Comparison of ENCODE assay signal across 14 cellular contexts in genomic region chr10:13612654-13613373, GRCh38.
"Had no signal": no experiment of that assay in that cellular context is flagged by ENCODE, and none has a peak within 500 bp of the region (broad histone marks: within the 10 kb centered on the region; RNA-seq: fewer than 3 reads in every experiment).

No MANE protein-coding gene starts in this region.

- H3K27me3 ChIP-seq: sigmoid colon, upper lobe of right lung had no signal

- H3K9me3 ChIP-seq: lower lobe of right lung, prostate gland, sigmoid colon, upper lobe of right lung had no signal

- H3K4me3 ChIP-seq: lower lobe of right lung, prostate gland, sigmoid colon, upper lobe of right lung had no signal

- H3K4me1 ChIP-seq: lower lobe of right lung, upper lobe of right lung had no signal

- H3K4me3 Mint-ChIP-seq: activated naive CD8-positive, alpha-beta T cell treated with anti-CD3 and anti-CD28 coated beads, Interleukin-2, amount 10 ng/mL, durations not matched to agents 7 days and 5 days; activated T-helper 1 cell treated with anti-CD3 and anti-CD28 coated beads, Interleukin-12 subunit alpha, Interleukin-12 subunit beta, Interleukin-2, Interleukin-4 antibody, amounts not matched to agents 30 ng/mL and 10 ng/mL and 1 ng/mL, durations not matched to agents 14 hours and 24 hours and 36 hours; stimulated activated naive CD8-positive, alpha-beta T cell treated with anti-CD3 and anti-CD28 coated beads, Interleukin-15, amount 100 ng/mL, for 72 hours had no signal

- H3K36me3 ChIP-seq: prostate gland had no signal

- DNase-seq: activated CD4-positive, alpha-beta T cell treated with anti-CD3 and anti-CD28 coated beads, Interleukin-2, amount 50 U/mL, for 1 hour; activated CD8-positive, alpha-beta memory T cell treated with anti-CD3 and anti-CD28 coated beads for 24 hours; activated naive CD8-positive, alpha-beta T cell treated with anti-CD3 and anti-CD28 coated beads, Interleukin-2, amount 10 ng/mL, durations not matched to agents 7 days and 5 days; cerebellar nuclear complex; left colon; lower lobe of right lung; sigmoid colon; stimulated activated CD4-positive, alpha-beta T cell treated with anti-CD3 and anti-CD28 coated beads, Interleukin-1b, Interleukin-23, amount 100 ng/mL, for 48 hours; stimulated activated naive CD8-positive, alpha-beta T cell treated with anti-CD3 and anti-CD28 coated beads, Interleukin-15, amount 100 ng/mL, for 72 hours; T1000; upper lobe of right lung had no signal

- H3K27ac ChIP-seq: lower lobe of right lung, prostate gland, sigmoid colon, upper lobe of right lung had no signal

- H3K27ac Mint-ChIP-seq: activated naive CD8-positive, alpha-beta T cell treated with anti-CD3 and anti-CD28 coated beads, Interleukin-2, amount 10 ng/mL, durations not matched to agents 7 days and 5 days; activated T-helper 1 cell treated with anti-CD3 and anti-CD28 coated beads, Interleukin-12 subunit alpha, Interleukin-12 subunit beta, Interleukin-2, Interleukin-4 antibody, amounts not matched to agents 30 ng/mL and 10 ng/mL and 1 ng/mL, durations not matched to agents 14 hours and 24 hours and 36 hours had no signal

- H3K27me3 Mint-ChIP-seq: activated naive CD8-positive, alpha-beta T cell treated with anti-CD3 and anti-CD28 coated beads, Interleukin-2, amount 10 ng/mL, durations not matched to agents 7 days and 5 days; stimulated activated naive CD8-positive, alpha-beta T cell treated with anti-CD3 and anti-CD28 coated beads, Interleukin-15, amount 100 ng/mL, for 72 hours had no signal

- H3K4me1 Mint-ChIP-seq: activated naive CD8-positive, alpha-beta T cell treated with anti-CD3 and anti-CD28 coated beads, Interleukin-2, amount 10 ng/mL, durations not matched to agents 7 days and 5 days; stimulated activated naive CD8-positive, alpha-beta T cell treated with anti-CD3 and anti-CD28 coated beads, Interleukin-15, amount 100 ng/mL, for 72 hours had no signal

- H3K9me3 Mint-ChIP-seq: activated naive CD8-positive, alpha-beta T cell treated with anti-CD3 and anti-CD28 coated beads, Interleukin-2, amount 10 ng/mL, durations not matched to agents 7 days and 5 days; activated T-helper 1 cell treated with anti-CD3 and anti-CD28 coated beads, Interleukin-12 subunit alpha, Interleukin-12 subunit beta, Interleukin-2, Interleukin-4 antibody, amounts not matched to agents 30 ng/mL and 10 ng/mL and 1 ng/mL, durations not matched to agents 14 hours and 24 hours and 36 hours; stimulated activated naive CD8-positive, alpha-beta T cell treated with anti-CD3 and anti-CD28 coated beads, Interleukin-15, amount 100 ng/mL, for 72 hours had no signal

- ATAC-seq: activated CD4-positive, CD25-positive, alpha-beta regulatory T cell treated with anti-CD3 and anti-CD28 coated beads, Interleukin-2, amount 50 U/mL, for 24 hours; left colon; lower lobe of right lung; stimulated activated naive CD8-positive, alpha-beta T cell treated with anti-CD3 and anti-CD28 coated beads, Interleukin-15, amount 100 ng/mL, for 72 hours; upper lobe of right lung had no signal
